8 cellular contexts compared by ENCODE assay signal in genomic region chr7:92621641-92622429, GRCh38. TPM values are rescaled to one million over a fixed set of nuclear protein-coding genes. Genes with fewer than 3 reads are reported as not detected.
DNase-seq lines count a peak whose midpoint lies in the region; ATAC-seq and TF ChIP-seq lines count a peak whose summit lies in the region.

No MANE protein-coding gene starts in this region.

- H3K4me3 Mint-ChIP-seq in activated CD4-positive, alpha-beta T cell treated with anti-CD3 and anti-CD28 coated beads for 36 hours, result peak overlapping the region; percentile 0
- H3K4me3 Mint-ChIP-seq in activated naive CD8-positive, alpha-beta T cell treated with anti-CD3 and anti-CD28 coated beads, Interleukin-2, amount 50 U/mL, for 24 hours, result peak overlapping the region; percentile 38

- no peaks in the 10 kb centered on the region for H3K9me3 ChIP-seq in psoas muscle

- WGBS in psoas muscle, 3 donors, result 59 to 62% (median 61%) methylated on average over 4 of the region's 4 CpGs

- no peak for TF ChIP-seq CTCF in psoas muscle (IDR thresholded peaks at IDR 0.05)

- H3K36me3 ChIP-seq in psoas muscle (ENCODE audit: insufficient read depth in 1 of 2, low read depth in 1 of 2), result no peaks in the 10 kb centered on the region

- H3K27me3 ChIP-seq in psoas muscle (ENCODE audit: insufficient read depth in 3 of 3, low read length in 2 of 3), result no peaks in the 10 kb centered on the region

- peaks cover 56% of the 10 kb centered on the region for H3K4me1 Mint-ChIP-seq in activated CD4-positive, alpha-beta T cell treated with anti-CD3 and anti-CD28 coated beads for 36 hours
- H3K4me1 Mint-ChIP-seq in activated naive CD8-positive, alpha-beta T cell treated with anti-CD3 and anti-CD28 coated beads, Interleukin-2, amount 50 U/mL, for 24 hours, result peaks cover 61% of the 10 kb centered on the region

- H3K4me1 ChIP-seq in psoas muscle, result no peaks in the 10 kb centered on the region

- intact Hi-C loops in activated CD4-positive, alpha-beta T cell treated with anti-CD3 and anti-CD28 coated beads for 36 hours (cut with DNase I, micrococcal nuclease), result loop anchor here (1.0 to 5.0 kb wide), 7 partner anchors 9 to 606 kb away; no protein-coding TSS in a partner anchor
- intact Hi-C loops in psoas muscle (cut with DNase I), result loop anchor here (2.0 to 5.0 kb wide), 3 partner anchors 210 to 433 kb away; no protein-coding TSS in a partner anchor

- CTCF ChIA-PET in activated CD4-positive, alpha-beta T cell treated with anti-CD3 and anti-CD28 coated beads for 36 hours (lab: Charles Lee), result interaction anchor here (0.6 to 2.8 kb wide), 26 partner anchors 10 to 432 kb away, joined by 3 to 20 read pairs (median 4); partner anchors contain the start of gene CDK6

- POLR2A ChIA-PET in activated CD4-positive, alpha-beta T cell treated with anti-CD3 and anti-CD28 coated beads for 36 hours (lab: Charles Lee), result interaction anchor here (0.6 to 1.5 kb wide), 5 partner anchors 9 to 376 kb away, joined by 3 to 7 read pairs (median 5); no protein-coding TSS in a partner anchor

- DNase-seq in activated CD4-positive, alpha-beta T cell treated with anti-CD3 and anti-CD28 coated beads for 36 hours, result no peak
- DNase-seq in activated CD4-positive, alpha-beta T cell treated with anti-CD3 and anti-CD28 coated beads for 48 hours, result no peak
- no peak for DNase-seq in activated naive CD8-positive, alpha-beta T cell treated with anti-CD3 and anti-CD28 coated beads, Interleukin-2, amount 50 U/mL, for 24 hours
- DNase-seq in psoas muscle (no peak), NCI-H524 treated with DMSO at 0.1 percent for 48 hours (lab: John Stamatoyannopoulos, UW) (no peak), NCI-H345 treated with DMSO at 0.1 percent for 48 hours (lab: John Stamatoyannopoulos, UW; ENCODE audit: unreplicated experiment) (no peak), foreskin melanocyte (no peak)

- peak; percentile 10 for ATAC-seq in activated CD4-positive, alpha-beta T cell treated with anti-CD3 and anti-CD28 coated beads for 36 hours
- peak; percentile 50 for ATAC-seq in HG03135 (IDR thresholded peaks at IDR 0.05; ENCODE audit: unreplicated experiment)
- ATAC-seq in activated naive CD8-positive, alpha-beta T cell treated with anti-CD3 and anti-CD28 coated beads, Interleukin-2, amount 50 U/mL, for 24 hours, result peak; percentile 30
- no peak for ATAC-seq in psoas muscle

- H3K36me3 Mint-ChIP-seq in activated CD4-positive, alpha-beta T cell treated with anti-CD3 and anti-CD28 coated beads for 36 hours (ENCODE audit: low read depth), result peaks cover 49% of the 10 kb centered on the region
- H3K36me3 Mint-ChIP-seq in activated naive CD8-positive, alpha-beta T cell treated with anti-CD3 and anti-CD28 coated beads, Interleukin-2, amount 50 U/mL, for 24 hours (ENCODE audit: low read depth), result peaks cover 71% of the 10 kb centered on the region

- H3K9me3 Mint-ChIP-seq in activated CD4-positive, alpha-beta T cell treated with anti-CD3 and anti-CD28 coated beads for 36 hours (ENCODE audit: low read depth), result no peaks in the 10 kb centered on the region
- H3K9me3 Mint-ChIP-seq in activated naive CD8-positive, alpha-beta T cell treated with anti-CD3 and anti-CD28 coated beads, Interleukin-2, amount 50 U/mL, for 24 hours, result no peaks in the 10 kb centered on the region

- peak overlapping the region; percentile 90 for H3K27ac Mint-ChIP-seq in activated CD4-positive, alpha-beta T cell treated with anti-CD3 and anti-CD28 coated beads for 36 hours
- H3K27ac Mint-ChIP-seq in activated naive CD8-positive, alpha-beta T cell treated with anti-CD3 and anti-CD28 coated beads, Interleukin-2, amount 50 U/mL, for 24 hours, result peak overlapping the region; percentile 92

- H3K27ac ChIP-seq in psoas muscle, result peak overlapping the region; percentile 1

- H3K27me3 Mint-ChIP-seq in activated CD4-positive, alpha-beta T cell treated with anti-CD3 and anti-CD28 coated beads for 36 hours, result no peaks in the 10 kb centered on the region
- no peaks in the 10 kb centered on the region for H3K27me3 Mint-ChIP-seq in activated naive CD8-positive, alpha-beta T cell treated with anti-CD3 and anti-CD28 coated beads, Interleukin-2, amount 50 U/mL, for 24 hours

- H3K4me3 ChIP-seq in psoas muscle, result no peak overlapping the region

RNA-seq across cellular contexts. Expression of gene FAM133B, which starts 31.6 kb away (rescaled TPM):
- 10 to 100 TPM; 26.1 to 27.6 TPM for total RNA-seq in activated CD4-positive, alpha-beta T cell treated with anti-CD3 and anti-CD28 coated beads for 36 hours
- 10 to 100 TPM in 2 of 4 donors, 1 to 10 TPM in 2; 9.1 to 16.3 (median 11.1) TPM for total RNA-seq in psoas muscle
- 10 to 100 TPM; 16.3 to 23.1 (median 17.4) TPM for polyA plus RNA-seq in psoas muscle

Comparison
In these comparisons a context has a peak if more than half of its experiments do, and no peak if none do; other contexts are left out.
1. ATAC-seq: peak in activated CD4-positive, alpha-beta T cell treated with anti-CD3 and anti-CD28 coated beads for 36 hours (single experiment), HG03135 (single experiment) and activated naive CD8-positive, alpha-beta T cell treated with anti-CD3 and anti-CD28 coated beads, Interleukin-2, amount 50 U/mL, for 24 hours (single experiment); none in psoas muscle (0 of 4).